Comparison of ENCODE assay signal across 9 cellular contexts in the genomic region with DNA sequence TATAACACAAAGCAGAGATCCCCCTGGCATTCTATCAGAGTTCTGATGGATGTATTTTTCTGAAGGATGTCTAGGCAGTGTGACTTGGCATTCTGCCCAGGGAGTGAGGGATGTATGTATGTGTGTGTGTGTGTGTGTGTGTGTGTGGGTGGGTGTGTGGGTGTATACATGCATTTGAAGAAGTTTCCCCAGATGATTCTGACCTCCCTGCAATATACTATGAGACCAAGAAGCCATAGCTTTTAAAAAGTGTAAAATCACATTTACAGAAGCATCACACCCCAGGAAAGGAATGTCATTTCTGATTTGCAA. TPM values are rescaled to one million over a fixed set of nuclear protein-coding genes. Genes with fewer than 3 reads are reported as not detected.
DNase-seq lines count a peak whose midpoint lies in the region; ATAC-seq and TF ChIP-seq lines count a peak whose summit lies in the region.
"Had no signal": no experiment of that assay in that cellular context is flagged by ENCODE, and none has a peak within 500 bp of the region (broad histone marks: within the 10 kb centered on the region; RNA-seq: fewer than 3 reads in every experiment).

No MANE protein-coding gene starts in this region.

- H3K4me1 ChIP-seq in RWPE2 (ENCODE audit: insufficient read depth, poor library complexity, severe bottlenecking) (no peaks in the 10 kb centered on the region), suprapubic skin (no peaks in the 10 kb centered on the region)

- DNase-seq in activated T-cell treated with anti-CD3 and anti-CD28 coated beads for 1 hour (ENCODE audit: low read depth) = peak; percentile 19
- no peak for DNase-seq in activated T-cell treated with anti-CD3 and anti-CD28 coated beads, Interleukin-2, amount 50 U/mL, for 24 hours
- DNase-seq in RWPE2 (ENCODE audit: low spot score) = no peak
- DNase-seq in epithelial cell of prostate (ENCODE audit: low read depth, low spot score) = peak; percentile 31
- DNase-seq in stimulated activated naive CD4-positive, alpha-beta T cell (lab: John Stamatoyannopoulos, UW) = peak in 4 of 6 experiments; percentile 10 to 38 (median 30)
- DNase-seq in hypothalamus (lab: John Stamatoyannopoulos, UW) = no peak
- no peak for DNase-seq in suprapubic skin (ENCODE audit: low spot score in 2 of 2)
- DNase-seq: dorsolateral prefrontal cortex had no signal

- TF ChIP-seq CTCF in RWPE2 (IDR thresholded peaks at IDR 0.05; ENCODE audit: poor library complexity, severe bottlenecking) (no peak), suprapubic skin (IDR thresholded peaks at IDR 0.05) (no peak)

- no peak overlapping the region for H3K27ac ChIP-seq in RWPE2 (ENCODE audit: poor library complexity, severe bottlenecking)
- H3K27ac ChIP-seq in epithelial cell of prostate = no peak overlapping the region
- no peak overlapping the region for H3K27ac ChIP-seq in suprapubic skin
- H3K27ac ChIP-seq: dorsolateral prefrontal cortex had no signal

- H3K9me3 ChIP-seq in RWPE2 (ENCODE audit: severe bottlenecking) (no peaks in the 10 kb centered on the region), suprapubic skin (no peaks in the 10 kb centered on the region)

- no peaks in the 10 kb centered on the region for H3K27me3 Mint-ChIP-seq in activated T-cell treated with anti-CD3 and anti-CD28 coated beads, Interleukin-2, amount 50 U/mL, for 24 hours

- H3K4me3 ChIP-seq in RWPE2 (ENCODE audit: severe bottlenecking) (no peak overlapping the region), suprapubic skin (no peak overlapping the region)
- H3K4me3 ChIP-seq: dorsolateral prefrontal cortex had no signal

- no peak for TF ChIP-seq EP300 in suprapubic skin (IDR thresholded peaks at IDR 0.05)

- peaks cover 21% of the 10 kb centered on the region for H3K4me1 Mint-ChIP-seq in activated T-cell treated with anti-CD3 and anti-CD28 coated beads, Interleukin-2, amount 50 U/mL, for 24 hours (ENCODE audit: low read depth)

- no peak overlapping the region for H3K27ac Mint-ChIP-seq in activated T-cell treated with anti-CD3 and anti-CD28 coated beads, Interleukin-2, amount 50 U/mL, for 24 hours

- H3K36me3 Mint-ChIP-seq in activated T-cell treated with anti-CD3 and anti-CD28 coated beads, Interleukin-2, amount 50 U/mL, for 24 hours (ENCODE audit: low read depth) = no peaks in the 10 kb centered on the region

- TF ChIP-seq POLR2A in suprapubic skin (IDR thresholded peaks at IDR 0.05) = no peak

- no peak overlapping the region for H3K4me3 Mint-ChIP-seq in activated T-cell treated with anti-CD3 and anti-CD28 coated beads, Interleukin-2, amount 50 U/mL, for 24 hours

- no peaks in the 10 kb centered on the region for H3K9me3 Mint-ChIP-seq in activated T-cell treated with anti-CD3 and anti-CD28 coated beads, Interleukin-2, amount 50 U/mL, for 24 hours

- H3K27me3 ChIP-seq in RWPE2 (ENCODE audit: insufficient read depth, poor library complexity, severe bottlenecking) = no peaks in the 10 kb centered on the region
- H3K27me3 ChIP-seq in suprapubic skin = no peaks in the 10 kb centered on the region
- H3K27me3 ChIP-seq: dorsolateral prefrontal cortex had no signal

- ATAC-seq in RWPE2 (ENCODE audit: low read depth) (0 out of 3 replicates have a peak, but pooled peaks have one; percentile 25), GM18519 (IDR thresholded peaks at IDR 0.05; ENCODE audit: low FRiP score, unreplicated experiment) (no peak)

- no peaks in the 10 kb centered on the region for H3K36me3 ChIP-seq in RWPE2 (ENCODE audit: low read depth)
- no peaks in the 10 kb centered on the region for H3K36me3 ChIP-seq in suprapubic skin

RNA-seq across cellular contexts. Expression of a gene that starts 59.7 kb away (rescaled TPM):
- total RNA-seq in suprapubic skin = 100 to 1,000 TPM; 159 to 243 (median 186) TPM

Comparison
In these comparisons a context has a peak if more than half of its experiments do, and no peak if none do; other contexts are left out.
1. DNase-seq: peak in activated T-cell treated with anti-CD3 and anti-CD28 coated beads for 1 hour (single experiment), epithelial cell of prostate (single experiment) and stimulated activated naive CD4-positive, alpha-beta T cell (4 of 6); none in activated T-cell treated with anti-CD3 and anti-CD28 coated beads, Interleukin-2, amount 50 U/mL, for 24 hours (single experiment), RWPE2 (single experiment), hypothalamus (0 of 51) and suprapubic skin (0 of 2).